ENCODE assay signal across 9 cellular contexts in the genomic region with DNA sequence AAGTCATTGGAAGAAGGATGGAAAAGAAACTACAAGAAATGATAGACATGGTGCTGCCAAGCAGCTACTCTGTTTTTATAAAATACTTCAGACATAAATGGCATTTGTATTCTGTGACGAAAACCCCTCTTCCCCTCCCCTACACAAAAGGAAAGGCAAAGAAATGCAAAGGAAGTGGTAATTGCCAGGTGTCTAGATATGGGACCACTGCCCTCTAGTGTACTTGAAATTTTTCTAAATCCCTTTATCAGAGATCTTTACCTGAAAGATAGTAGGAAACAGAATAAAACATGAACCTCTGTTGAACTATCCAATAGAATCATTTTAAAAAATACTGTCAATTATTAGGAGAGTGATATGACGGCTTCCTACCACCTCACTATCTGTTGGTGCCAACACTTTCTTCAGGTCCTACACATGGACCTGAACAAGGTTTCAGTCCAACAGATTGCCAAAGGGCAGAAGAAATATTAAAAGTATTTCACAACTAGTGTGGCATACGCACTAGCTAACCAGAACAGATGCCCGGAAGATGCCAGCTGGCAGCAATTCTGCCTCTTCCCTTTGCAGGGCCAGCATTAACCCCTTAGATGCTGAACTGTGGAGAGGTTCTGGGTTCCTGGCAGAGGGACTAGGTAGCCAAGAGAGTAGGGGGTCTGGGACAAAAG.
DNase-seq lines count a peak whose midpoint lies in the region; ATAC-seq, FAIRE-seq and TF ChIP-seq lines count a peak whose summit lies in the region.
"Had no signal": no experiment of that assay in that cellular context is flagged by ENCODE, and none has a peak within 500 bp of the region (broad histone marks: within the 10 kb centered on the region; RNA-seq: fewer than 3 reads in every experiment).

No MANE protein-coding gene starts in this region.

- H2BK15ac ChIP-seq in mesenchymal stem cell (ENCODE audit: low read depth, poor library complexity, severe bottlenecking): peak overlapping the region; percentile 44

- H3K4me3 ChIP-seq in AG04449 (ENCODE audit: low read depth, low read length) (no peak overlapping the region), choroid plexus epithelial cell (ENCODE audit: low read depth, low read length) (peak overlapping the region; percentile 4), mesenchymal stem cell (ENCODE audit: insufficient read depth in 1 of 2, low read depth in 1 of 2, low read length in 2 of 2) (peak overlapping the region in 1 of 2 experiments; percentile 54)

- DNase-seq in AG04449 (ENCODE audit: low read depth, low spot score) (no peak), GM12892 (ENCODE audit: insufficient read length) (no peak), NOMO-1 treated with dmso at 0.1 percent for 144 hours (lab: John Stamatoyannopoulos, UW; ENCODE audit: unreplicated experiment) (peak; percentile 24), choroid plexus epithelial cell (ENCODE audit: low read depth) (peak; percentile 78), mesenchymal stem cell (peak; percentile 37), NCI-H510A (lab: John Stamatoyannopoulos, UW) (no peak)

- FAIRE-seq in GM12892 (lab: Jason Lieb, UNC): peak; percentile 21

- H2BK120ac ChIP-seq in mesenchymal stem cell (ENCODE audit: low read depth, low read length): peak overlapping the region; percentile 29

- H3K36me3 ChIP-seq in mesenchymal stem cell (ENCODE audit: control insufficient read depth in 1 of 2, insufficient read depth in 2 of 2, low read depth in 1 of 2, low read length in 2 of 2): no peaks in the 10 kb centered on the region

- H3K27ac ChIP-seq in mesenchymal stem cell (ENCODE audit: low read length, poor library complexity, severe bottlenecking): peak overlapping the region; percentile 30
- H3K27ac ChIP-seq: HL-60 had no signal

- H2AFZ ChIP-seq in mesenchymal stem cell (ENCODE audit: low read depth, low read length): peak overlapping the region; percentile 54

- H3K9ac ChIP-seq in mesenchymal stem cell (ENCODE audit: low read length): peak overlapping the region; percentile 46

- CTCF ChIA-PET in AG04449 (lab: Yijun Ruan, JAX): interaction anchor here (0.6 to 2.5 kb wide), 6 partner anchors 9 to 335 kb away, joined by 3 to 34 read pairs (median 4); no protein-coding TSS in a partner anchor

- H2BK12ac ChIP-seq in mesenchymal stem cell (ENCODE audit: low read length in 2 of 2): peak overlapping the region in 1 of 2 experiments; percentile 44

- no peak overlapping the region for H2AK5ac ChIP-seq in mesenchymal stem cell (ENCODE audit: low read length, severe bottlenecking)

- H2BK5ac ChIP-seq in mesenchymal stem cell (ENCODE audit: low read depth, low read length, poor library complexity, severe bottlenecking): no peak overlapping the region

- no peaks in the 10 kb centered on the region for H3K27me3 ChIP-seq in mesenchymal stem cell (ENCODE audit: control insufficient read depth in 1 of 2, insufficient read depth in 1 of 2, low read length in 2 of 2)

- H3K14ac ChIP-seq in mesenchymal stem cell (ENCODE audit: low read length in 2 of 2): no peak overlapping the region

- H4K8ac ChIP-seq in mesenchymal stem cell (ENCODE audit: low read length): peak overlapping the region; percentile 76

- whole genome bisulfite sequencing in mesenchymal stem cell: 70% methylated on average over 3 of the region's 4 CpGs

- H3K9me3 ChIP-seq in mesenchymal stem cell (ENCODE audit: control insufficient read depth, low read length): no peaks in the 10 kb centered on the region

- H3K23ac ChIP-seq in mesenchymal stem cell (ENCODE audit: low read length in 2 of 2): no peak overlapping the region

- peak overlapping the region in 1 of 2 experiments; percentile 65 for H3K4ac ChIP-seq in mesenchymal stem cell (ENCODE audit: low read depth in 1 of 2, low read length in 2 of 2)

- H4K91ac ChIP-seq in mesenchymal stem cell (ENCODE audit: low read length): no peak overlapping the region

- peak; percentile 10 for TF ChIP-seq CTCF in AG04449 (IDR thresholded peaks at IDR 0.05; ENCODE audit: insufficient read depth, low read length, missing control alignments)
- peak; percentile 61 for TF ChIP-seq CTCF in choroid plexus epithelial cell (conservative IDR thresholded peaks at IDR 0.05; ENCODE audit: low read depth, low read length)

- H3K18ac ChIP-seq in mesenchymal stem cell (ENCODE audit: low read depth in 1 of 2, low read length in 2 of 2): peak overlapping the region; percentile 49 to 88

- no peak for TF ChIP-seq POLR2A in GM12892 (IDR thresholded peaks at IDR 0.05; ENCODE audit: low read depth, low read length)

- ATAC-seq in HG02943 (IDR thresholded peaks at IDR 0.05; ENCODE audit: low read depth, unreplicated experiment) (peak; percentile 80), HG03439 (IDR thresholded peaks at IDR 0.05; ENCODE audit: unreplicated experiment) (no peak)

- H3K4me2 ChIP-seq in mesenchymal stem cell (ENCODE audit: low read length, poor library complexity, severe bottlenecking): no peak overlapping the region

- POLR2A ChIA-PET in AG04449 (lab: Yijun Ruan, JAX): no interaction called here

- no peaks in the 10 kb centered on the region for H3K79me1 ChIP-seq in mesenchymal stem cell (replicated peaks; ENCODE audit: low read length, poor library complexity, severe bottlenecking)

- H3K4me1 ChIP-seq in mesenchymal stem cell (ENCODE audit: control insufficient read depth, insufficient read depth, low read depth, low read length): peaks cover 3% of the 10 kb centered on the region

Comparison
In these comparisons a context has a peak if more than half of its experiments do, and no peak if none do; other contexts are left out.
1. DNase-seq: peak in NOMO-1 treated with dmso at 0.1 percent for 144 hours (single experiment), choroid plexus epithelial cell (single experiment) and mesenchymal stem cell (single experiment); none in AG04449 (single experiment), GM12892 (single experiment) and NCI-H510A (single experiment).